ENCODE assay signal across 13 cellular contexts in genomic region chr3:36362973-36363372, GRCh38. TPM values are rescaled to one million over a fixed set of nuclear protein-coding genes. Genes with fewer than 3 reads are reported as not detected.
DNase-seq lines count a peak whose midpoint lies in the region; ATAC-seq, FAIRE-seq and TF ChIP-seq lines count a peak whose summit lies in the region.
"Had no signal": no experiment of that assay in that cellular context is flagged by ENCODE, and none has a peak within 500 bp of the region (broad histone marks: within the 10 kb centered on the region; RNA-seq: fewer than 3 reads in every experiment).

No MANE protein-coding gene starts in this region.

- no peak overlapping the region for H3K4me3 Mint-ChIP-seq in natural killer cell
- H3K4me3 Mint-ChIP-seq: activated CD4-positive, alpha-beta T cell treated with anti-CD3 and anti-CD28 coated beads for 36 hours; activated naive CD8-positive, alpha-beta T cell had no signal

- H3K36me3 Mint-ChIP-seq in natural killer cell: no peaks in the 10 kb centered on the region
- H3K36me3 Mint-ChIP-seq: activated naive CD8-positive, alpha-beta T cell had no signal

- peaks cover 3% of the 10 kb centered on the region for H3K4me1 ChIP-seq in endothelial cell of umbilical vein (ENCODE audit: control insufficient read depth, extremely low read depth, insufficient read depth, low read length)
- H3K4me1 ChIP-seq: HAP-1 had no signal

- no peaks in the 10 kb centered on the region for H3K79me2 ChIP-seq in endothelial cell of umbilical vein (ENCODE audit: control insufficient read depth, insufficient read depth, low read length)

- no peak overlapping the region for H3K9ac ChIP-seq in endothelial cell of umbilical vein (replicated peaks; ENCODE audit: extremely low read depth, insufficient read depth, low read length)

- dilution Hi-C loops in endothelial cell of umbilical vein (cut with MboI; ENCODE audit: extremely low pct_ligation_motif_present, low sequenced_read_pairs): no loop called here

- no peaks in the 10 kb centered on the region for H3K27me3 ChIP-seq in endothelial cell of umbilical vein (ENCODE audit: control insufficient read depth in 2 of 2, insufficient read depth in 2 of 2, low read length in 2 of 2)

- ATAC-seq in natural killer cell: no peak
- no peak for ATAC-seq in HG02588 (IDR thresholded peaks at IDR 0.05; ENCODE audit: unreplicated experiment)
- ATAC-seq: activated CD4-positive, alpha-beta T cell treated with anti-CD3 and anti-CD28 coated beads for 36 hours had no signal

- no peak for FAIRE-seq in endothelial cell of umbilical vein (lab: Jason Lieb, UNC)
- FAIRE-seq: small intestine had no signal

- H3K9me1 ChIP-seq in endothelial cell of umbilical vein (replicated peaks; ENCODE audit: control insufficient read depth, extremely low read depth, insufficient read depth, low read length): no peaks in the 10 kb centered on the region

- BruUV-seq in endothelial cell of umbilical vein (replicated peaks; lab: Mats Ljungman, UMichigan): no TSS peak

- intact Hi-C loops in endothelial cell of umbilical vein (cut with micrococcal nuclease): no loop called here
- intact Hi-C loops in natural killer cell (cut with micrococcal nuclease): no loop called here

- no peak for TF ChIP-seq POLR2A in endothelial cell of umbilical vein (IDR thresholded peaks at IDR 0.05; ENCODE audit: low read depth, low read length)

- CTCF ChIA-PET in endothelial cell of umbilical vein (lab: Charles Lee): no interaction called here

- DNase-seq in ELR (ENCODE audit: low read depth) (peak; percentile 85), OCI-M1 (lab: John Stamatoyannopoulos, UW) (peak; percentile 13), endothelial cell of umbilical vein (ENCODE audit: low read depth, low spot score) (no peak), mucosa of gallbladder (ENCODE audit: low spot score) (peak; percentile 41), natural killer cell (no peak), cerebellar nuclear complex (lab: John Stamatoyannopoulos, UW) (no peak), hypothalamus (lab: John Stamatoyannopoulos, UW) (no peak)
- DNase-seq: activated CD4-positive, alpha-beta T cell treated with anti-CD3 and anti-CD28 coated beads for 36 hours; NCI-H2029 treated with DMSO at 0.1 percent for 48 hours; small intestine had no signal

- no peak overlapping the region for H2AFZ ChIP-seq in endothelial cell of umbilical vein (ENCODE audit: low read depth, low read length)

- H3K4me3 ChIP-seq in endothelial cell of umbilical vein (replicated peaks in 1 of 3; ENCODE audit: insufficient read depth in 1 of 3, low read depth in 1 of 3, low read length in 3 of 3): no peak overlapping the region
- H3K4me3 ChIP-seq: HAP-1 had no signal

- H3K27me3 Mint-ChIP-seq in natural killer cell (ENCODE audit: low read depth in 2 of 2): no peaks in the 10 kb centered on the region

- H3K4me1 Mint-ChIP-seq in natural killer cell: no peaks in the 10 kb centered on the region
- H3K4me1 Mint-ChIP-seq: activated CD4-positive, alpha-beta T cell treated with anti-CD3 and anti-CD28 coated beads for 36 hours had no signal

- no peak for TF ChIP-seq CTCF in endothelial cell of umbilical vein (IDR thresholded peaks at IDR 0.05; ENCODE audit: extremely low read depth in 1 of 2, insufficient read depth in 1 of 2, low read depth in 1 of 2, low read length in 2 of 2)
- no peak for TF ChIP-seq CTCF in natural killer cell (IDR thresholded peaks at IDR 0.05)

- H3K9me3 Mint-ChIP-seq in natural killer cell: no peaks in the 10 kb centered on the region

- POLR2A ChIA-PET in endothelial cell of umbilical vein (lab: Charles Lee): no interaction called here

- no peak overlapping the region for H3K27ac Mint-ChIP-seq in natural killer cell
- H3K27ac Mint-ChIP-seq: activated CD4-positive, alpha-beta T cell treated with anti-CD3 and anti-CD28 coated beads for 36 hours; activated naive CD8-positive, alpha-beta T cell had no signal

- H4K20me1 ChIP-seq in endothelial cell of umbilical vein (replicated peaks; ENCODE audit: control insufficient read depth, extremely low read depth, insufficient read depth, low read length): no peaks in the 10 kb centered on the region

- no peaks in the 10 kb centered on the region for H3K36me3 ChIP-seq in endothelial cell of umbilical vein (ENCODE audit: control insufficient read depth in 2 of 2, extremely low read depth in 1 of 2, insufficient read depth in 2 of 2, low read length in 2 of 2)
- H3K36me3 ChIP-seq: HAP-1 had no signal

- H3K27ac ChIP-seq in endothelial cell of umbilical vein (ENCODE audit: insufficient read depth, low read depth, low read length): no peak overlapping the region

- no peak overlapping the region for H3K4me2 ChIP-seq in endothelial cell of umbilical vein (ENCODE audit: insufficient read depth, low read length)

- H3K9me3 ChIP-seq in endothelial cell of umbilical vein (replicated peaks; ENCODE audit: control insufficient read depth, insufficient read depth, low read length): no peaks in the 10 kb centered on the region
- H3K9me3 ChIP-seq: HAP-1 had no signal

TF ChIP-seq in endothelial cell of umbilical vein, 7 proteins besides CTCF, POLR2A, EP300 and RAD21:
- TF ChIP-seq MAX (IDR thresholded peaks at IDR 0.05; ENCODE audit: insufficient read depth, insufficient read length) (no peak), MYC (IDR thresholded peaks at IDR 0.05; ENCODE audit: low read depth, low read length) (no peak), EZH2 (IDR thresholded peaks at IDR 0.05; ENCODE audit: borderline replicate concordance, low read depth, low read length, severe bottlenecking) (no peak), GATA2 (IDR thresholded peaks at IDR 0.05; ENCODE audit: insufficient read depth, insufficient read length, low read depth, low read length) (peak; percentile 21), FOS (IDR thresholded peaks at IDR 0.05; ENCODE audit: borderline replicate concordance, insufficient read depth, low read length) (peak; percentile 51), JUN (IDR thresholded peaks at IDR 0.05; ENCODE audit: borderline replicate concordance, insufficient read depth, insufficient read length, low read depth) (peak; percentile 32), POLR2AphosphoS5 (IDR thresholded peaks at IDR 0.05; ENCODE audit: insufficient read depth, low read depth, low read length) (no peak)

RNA-seq across cellular contexts. Expression of gene STAC, which starts 17.3 kb away (rescaled TPM):
- total RNA-seq in endothelial cell of umbilical vein: 0.88 TPM in 1 of 2 replicates, not detected in the other
- polyA plus RNA-seq in endothelial cell of umbilical vein: 0.03 and 0.11 TPM in 2 replicates
- polyA plus RNA-seq in endothelial cell of umbilical vein (2011; cell fraction: cytosol; rRNA removed): 0.10 and 0.12 TPM in 2 replicates
- polyA plus RNA-seq in endothelial cell of umbilical vein (2011; cell fraction: nucleus; rRNA removed): 0.09 and 0.11 TPM in 2 replicates
- polyA plus RNA-seq in endothelial cell of umbilical vein (2012): 1.5 TPM in 1 of 2 replicates, not detected in the other
- 0.15 and 1.9 TPM in 2 replicates for polyA minus RNA-seq in endothelial cell of umbilical vein
- 2.3 TPM for polyA minus RNA-seq in endothelial cell of umbilical vein (2011; cell fraction: cytosol; rRNA and poly(A)+ RNA removed)
- 0.29 and 1.4 TPM in 2 replicates for polyA minus RNA-seq in endothelial cell of umbilical vein (2011; cell fraction: nucleus; rRNA and poly(A)+ RNA removed)
- total RNA-seq in mucosa of gallbladder: 11.9 TPM
- total RNA-seq in natural killer cell: not detected

Comparison
In these comparisons a context has a peak if more than half of its experiments do, and no peak if none do; other contexts are left out.
1. DNase-seq: peak in ELR (single experiment), OCI-M1 (single experiment) and mucosa of gallbladder (single experiment); none in endothelial cell of umbilical vein (single experiment), natural killer cell (single experiment), cerebellar nuclear complex (0 of 2) and hypothalamus (0 of 51).